In genomic region chr15:25181290-25182097, GRCh38 we compare ENCODE assay signal across 17 cellular contexts.
DNase-seq lines count a peak whose midpoint lies in the region; ATAC-seq and TF ChIP-seq lines count a peak whose summit lies in the region.
"Had no signal": no experiment of that assay in that cellular context is flagged by ENCODE, and none has a peak within 500 bp of the region (broad histone marks: within the 10 kb centered on the region; RNA-seq: fewer than 3 reads in every experiment).

No MANE protein-coding gene starts in this region.

- no peak overlapping the region for H3K4me3 Mint-ChIP-seq in glutamatergic neuron (ENCODE audit: unreplicated experiment)
- H3K4me3 Mint-ChIP-seq in natural killer cell treated with Interleukin-12 subunit alpha and Interleukin-12 subunit beta and Interleukin-15 and Interleukin-18, amount 100 ng/mL, for 72 hours: no peak overlapping the region
- H3K4me3 Mint-ChIP-seq: activated CD8-positive, alpha-beta T cell treated with anti-CD3 and anti-CD28 coated beads, Interleukin-2, amount 10 ng/mL, durations not matched to agents 7 days and 5 days; CD4-positive, alpha-beta memory T cell had no signal

- no peak overlapping the region for H3K27ac Mint-ChIP-seq in glutamatergic neuron (ENCODE audit: unreplicated experiment)
- no peak overlapping the region for H3K27ac Mint-ChIP-seq in natural killer cell treated with Interleukin-12 subunit alpha and Interleukin-12 subunit beta and Interleukin-15 and Interleukin-18, amount 100 ng/mL, for 72 hours
- H3K27ac Mint-ChIP-seq: activated CD8-positive, alpha-beta T cell treated with anti-CD3 and anti-CD28 coated beads, Interleukin-2, amount 10 ng/mL, durations not matched to agents 7 days and 5 days; activated naive CD4-positive, alpha-beta T cell treated with anti-CD3 and anti-CD28 coated beads, Interleukin-2, amount 50 U/mL, for 72 hours; CD4-positive, alpha-beta memory T cell had no signal

- WGBS in gastroesophageal sphincter (ENCODE audit: low coverage in 1 of 2), 2 donors: 100% methylated on average over 2 of the region's 17 CpGs; no CpG with 5 or more reads in 1 of the 2 donors

- H3K9me3 ChIP-seq in upper lobe of right lung (no peaks in the 10 kb centered on the region), gastroesophageal sphincter (peaks cover 0 to 90% (median 0%) of the 10 kb centered on the region in 3 donors)

- no peaks in the 10 kb centered on the region for H3K27me3 ChIP-seq in upper lobe of right lung
- no peaks in the 10 kb centered on the region for H3K27me3 ChIP-seq in gastroesophageal sphincter

- DNase-seq in activated gamma-delta T cell treated with Interleukin-2 at 50 U/mL for 16 hours (peak; percentile 1), activated gamma-delta T cell (lab: John Stamatoyannopoulos, UW) (no peak), glutamatergic neuron (peak; percentile 2), upper lobe of right lung (peak; percentile 40)
- DNase-seq in natural killer cell treated with Interleukin-12 subunit alpha and Interleukin-12 subunit beta and Interleukin-15 and Interleukin-18, amount 100 ng/mL, for 72 hours (ENCODE audit: low spot score): peak; percentile 32
- no peak for DNase-seq in activated CD4-positive, alpha-beta T cell treated with anti-CD3 and anti-CD28 coated beads, Interleukin-2, amount 50 U/mL, for 48 hours
- DNase-seq: activated CD8-positive, alpha-beta T cell treated with anti-CD3 and anti-CD28 coated beads, Interleukin-2, amount 10 ng/mL, durations not matched to agents 7 days and 5 days; caudate nucleus; foreskin melanocyte; KBM-7; NCI-H1417; NCI-H446 treated with DMSO at 0.1 percent for 48 hours had no signal

- intact Hi-C loops in upper lobe of right lung (cut with DNase I): no loop called here

- ATAC-seq in natural killer cell treated with Interleukin-12 subunit alpha and Interleukin-12 subunit beta and Interleukin-15 and Interleukin-18, amount 100 ng/mL, for 72 hours: no peak
- ATAC-seq in upper lobe of right lung: no peak
- no peak for ATAC-seq in GM18861 (IDR thresholded peaks at IDR 0.05; ENCODE audit: unreplicated experiment)
- no peak for ATAC-seq in gastroesophageal sphincter
- ATAC-seq: activated CD8-positive, alpha-beta T cell treated with anti-CD3 and anti-CD28 coated beads, Interleukin-2, amount 10 ng/mL, durations not matched to agents 7 days and 5 days; activated naive CD4-positive, alpha-beta T cell treated with anti-CD3 and anti-CD28 coated beads, Interleukin-2, amount 50 U/mL, for 72 hours had no signal

- TF ChIP-seq EP300 in gastroesophageal sphincter (IDR thresholded peaks at IDR 0.05): no peak

- peaks cover 5% of the 10 kb centered on the region for H3K27me3 Mint-ChIP-seq in glutamatergic neuron (ENCODE audit: unreplicated experiment)
- no peaks in the 10 kb centered on the region for H3K27me3 Mint-ChIP-seq in natural killer cell treated with Interleukin-12 subunit alpha and Interleukin-12 subunit beta and Interleukin-15 and Interleukin-18, amount 100 ng/mL, for 72 hours
- H3K27me3 Mint-ChIP-seq: CD4-positive, alpha-beta memory T cell had no signal

- no peaks in the 10 kb centered on the region for H3K4me1 ChIP-seq in upper lobe of right lung
- H3K4me1 ChIP-seq in gastroesophageal sphincter: no peaks in the 10 kb centered on the region
- H3K4me1 ChIP-seq: parathyroid adenoma had no signal

- H3K4me1 Mint-ChIP-seq in glutamatergic neuron (ENCODE audit: low read depth, unreplicated experiment): no peaks in the 10 kb centered on the region
- H3K4me1 Mint-ChIP-seq in natural killer cell treated with Interleukin-12 subunit alpha and Interleukin-12 subunit beta and Interleukin-15 and Interleukin-18, amount 100 ng/mL, for 72 hours (ENCODE audit: low read depth in 2 of 2): no peaks in the 10 kb centered on the region
- H3K4me1 Mint-ChIP-seq: CD4-positive, alpha-beta memory T cell had no signal

- no peaks in the 10 kb centered on the region for H3K36me3 ChIP-seq in upper lobe of right lung
- no peaks in the 10 kb centered on the region for H3K36me3 ChIP-seq in gastroesophageal sphincter

- TF ChIP-seq CTCF in glutamatergic neuron (IDR thresholded peaks at IDR 0.05; ENCODE audit: partially characterized antibody, unreplicated experiment) (no peak), upper lobe of right lung (IDR thresholded peaks at IDR 0.05) (no peak), gastroesophageal sphincter (IDR thresholded peaks at IDR 0.05) (no peak)

- peaks cover 6% of the 10 kb centered on the region for H3K36me3 Mint-ChIP-seq in glutamatergic neuron (ENCODE audit: unreplicated experiment)
- H3K36me3 Mint-ChIP-seq in natural killer cell treated with Interleukin-12 subunit alpha and Interleukin-12 subunit beta and Interleukin-15 and Interleukin-18, amount 100 ng/mL, for 72 hours: no peaks in the 10 kb centered on the region
- H3K36me3 Mint-ChIP-seq: CD4-positive, alpha-beta memory T cell had no signal

- TF ChIP-seq POLR2A in gastroesophageal sphincter (IDR thresholded peaks at IDR 0.05): no peak

- H3K9me3 Mint-ChIP-seq in glutamatergic neuron (ENCODE audit: unreplicated experiment): peaks cover 17% of the 10 kb centered on the region
- H3K9me3 Mint-ChIP-seq in natural killer cell treated with Interleukin-12 subunit alpha and Interleukin-12 subunit beta and Interleukin-15 and Interleukin-18, amount 100 ng/mL, for 72 hours: no peaks in the 10 kb centered on the region

- H3K4me3 ChIP-seq in upper lobe of right lung: no peak overlapping the region
- H3K4me3 ChIP-seq in gastroesophageal sphincter: no peak overlapping the region

- H3K27ac ChIP-seq in upper lobe of right lung (no peak overlapping the region), gastroesophageal sphincter (no peak overlapping the region)
- H3K27ac ChIP-seq: parathyroid adenoma had no signal

Comparison
In these comparisons a context has a peak if more than half of its experiments do, and no peak if none do; other contexts are left out.
1. DNase-seq: peak in activated gamma-delta T cell treated with Interleukin-2 at 50 U/mL for 16 hours (single experiment), glutamatergic neuron (single experiment), natural killer cell treated with Interleukin-12 subunit alpha and Interleukin-12 subunit beta and Interleukin-15 and Interleukin-18, amount 100 ng/mL, for 72 hours (single experiment) and upper lobe of right lung (single experiment); none in activated gamma-delta T cell (single experiment) and activated CD4-positive, alpha-beta T cell treated with anti-CD3 and anti-CD28 coated beads, Interleukin-2, amount 50 U/mL, for 48 hours (0 of 2).